In the genomic region with DNA sequence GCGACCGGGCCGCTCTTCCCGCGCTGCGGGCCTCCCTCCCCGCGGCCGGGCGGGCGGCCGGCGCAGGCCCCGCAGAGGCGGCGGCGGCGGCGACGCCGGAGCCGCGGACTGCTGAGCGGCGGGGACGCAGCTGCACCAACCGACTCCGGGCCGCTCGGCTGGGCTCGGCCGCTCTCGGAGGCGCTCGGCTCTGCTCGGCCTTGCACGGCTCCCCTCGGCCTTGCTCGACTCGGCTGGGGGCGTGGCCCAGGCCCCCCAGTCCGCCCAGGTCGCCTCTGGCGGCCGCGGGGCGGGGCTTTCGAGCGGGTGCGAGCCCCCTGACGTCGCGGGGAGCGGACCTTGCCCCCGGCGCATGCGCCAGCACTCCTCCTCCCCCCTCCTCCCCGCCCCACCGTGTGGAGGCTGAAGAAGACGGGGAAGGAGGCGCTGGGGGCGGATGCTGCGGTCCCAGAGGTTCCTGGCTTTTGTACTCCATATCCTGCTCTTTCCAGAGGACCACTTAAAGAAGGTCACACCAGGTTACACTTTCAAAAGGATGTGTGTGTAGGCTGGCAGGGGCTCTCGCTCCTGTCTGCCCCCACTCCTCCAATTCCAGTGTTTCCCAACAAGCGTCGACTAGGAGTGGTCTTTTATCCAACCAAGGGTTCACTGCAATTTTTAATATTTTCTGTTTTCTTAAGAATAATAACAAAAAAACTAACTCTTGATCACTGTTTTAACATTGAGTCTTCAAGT, we compare ENCODE assay signal across 1 cellular context.
TF ChIP-seq lines count a peak whose summit lies in the region.

A gene with protein sequence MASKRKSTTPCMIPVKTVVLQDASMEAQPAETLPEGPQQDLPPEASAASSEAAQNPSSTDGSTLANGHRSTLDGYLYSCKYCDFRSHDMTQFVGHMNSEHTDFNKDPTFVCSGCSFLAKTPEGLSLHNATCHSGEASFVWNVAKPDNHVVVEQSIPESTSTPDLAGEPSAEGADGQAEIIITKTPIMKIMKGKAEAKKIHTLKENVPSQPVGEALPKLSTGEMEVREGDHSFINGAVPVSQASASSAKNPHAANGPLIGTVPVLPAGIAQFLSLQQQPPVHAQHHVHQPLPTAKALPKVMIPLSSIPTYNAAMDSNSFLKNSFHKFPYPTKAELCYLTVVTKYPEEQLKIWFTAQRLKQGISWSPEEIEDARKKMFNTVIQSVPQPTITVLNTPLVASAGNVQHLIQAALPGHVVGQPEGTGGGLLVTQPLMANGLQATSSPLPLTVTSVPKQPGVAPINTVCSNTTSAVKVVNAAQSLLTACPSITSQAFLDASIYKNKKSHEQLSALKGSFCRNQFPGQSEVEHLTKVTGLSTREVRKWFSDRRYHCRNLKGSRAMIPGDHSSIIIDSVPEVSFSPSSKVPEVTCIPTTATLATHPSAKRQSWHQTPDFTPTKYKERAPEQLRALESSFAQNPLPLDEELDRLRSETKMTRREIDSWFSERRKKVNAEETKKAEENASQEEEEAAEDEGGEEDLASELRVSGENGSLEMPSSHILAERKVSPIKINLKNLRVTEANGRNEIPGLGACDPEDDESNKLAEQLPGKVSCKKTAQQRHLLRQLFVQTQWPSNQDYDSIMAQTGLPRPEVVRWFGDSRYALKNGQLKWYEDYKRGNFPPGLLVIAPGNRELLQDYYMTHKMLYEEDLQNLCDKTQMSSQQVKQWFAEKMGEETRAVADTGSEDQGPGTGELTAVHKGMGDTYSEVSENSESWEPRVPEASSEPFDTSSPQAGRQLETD (minus strand): TSS at position 196 of the 735 bp plus-strand sequence. CDS start 112,815 bp downstream, outside the sequence.

TF ChIP-seq in HepG2, 621 proteins besides CTCF, POLR2A, EP300 and RAD21 (continued from another document):
- TF ChIP-seq, protein P1, sequence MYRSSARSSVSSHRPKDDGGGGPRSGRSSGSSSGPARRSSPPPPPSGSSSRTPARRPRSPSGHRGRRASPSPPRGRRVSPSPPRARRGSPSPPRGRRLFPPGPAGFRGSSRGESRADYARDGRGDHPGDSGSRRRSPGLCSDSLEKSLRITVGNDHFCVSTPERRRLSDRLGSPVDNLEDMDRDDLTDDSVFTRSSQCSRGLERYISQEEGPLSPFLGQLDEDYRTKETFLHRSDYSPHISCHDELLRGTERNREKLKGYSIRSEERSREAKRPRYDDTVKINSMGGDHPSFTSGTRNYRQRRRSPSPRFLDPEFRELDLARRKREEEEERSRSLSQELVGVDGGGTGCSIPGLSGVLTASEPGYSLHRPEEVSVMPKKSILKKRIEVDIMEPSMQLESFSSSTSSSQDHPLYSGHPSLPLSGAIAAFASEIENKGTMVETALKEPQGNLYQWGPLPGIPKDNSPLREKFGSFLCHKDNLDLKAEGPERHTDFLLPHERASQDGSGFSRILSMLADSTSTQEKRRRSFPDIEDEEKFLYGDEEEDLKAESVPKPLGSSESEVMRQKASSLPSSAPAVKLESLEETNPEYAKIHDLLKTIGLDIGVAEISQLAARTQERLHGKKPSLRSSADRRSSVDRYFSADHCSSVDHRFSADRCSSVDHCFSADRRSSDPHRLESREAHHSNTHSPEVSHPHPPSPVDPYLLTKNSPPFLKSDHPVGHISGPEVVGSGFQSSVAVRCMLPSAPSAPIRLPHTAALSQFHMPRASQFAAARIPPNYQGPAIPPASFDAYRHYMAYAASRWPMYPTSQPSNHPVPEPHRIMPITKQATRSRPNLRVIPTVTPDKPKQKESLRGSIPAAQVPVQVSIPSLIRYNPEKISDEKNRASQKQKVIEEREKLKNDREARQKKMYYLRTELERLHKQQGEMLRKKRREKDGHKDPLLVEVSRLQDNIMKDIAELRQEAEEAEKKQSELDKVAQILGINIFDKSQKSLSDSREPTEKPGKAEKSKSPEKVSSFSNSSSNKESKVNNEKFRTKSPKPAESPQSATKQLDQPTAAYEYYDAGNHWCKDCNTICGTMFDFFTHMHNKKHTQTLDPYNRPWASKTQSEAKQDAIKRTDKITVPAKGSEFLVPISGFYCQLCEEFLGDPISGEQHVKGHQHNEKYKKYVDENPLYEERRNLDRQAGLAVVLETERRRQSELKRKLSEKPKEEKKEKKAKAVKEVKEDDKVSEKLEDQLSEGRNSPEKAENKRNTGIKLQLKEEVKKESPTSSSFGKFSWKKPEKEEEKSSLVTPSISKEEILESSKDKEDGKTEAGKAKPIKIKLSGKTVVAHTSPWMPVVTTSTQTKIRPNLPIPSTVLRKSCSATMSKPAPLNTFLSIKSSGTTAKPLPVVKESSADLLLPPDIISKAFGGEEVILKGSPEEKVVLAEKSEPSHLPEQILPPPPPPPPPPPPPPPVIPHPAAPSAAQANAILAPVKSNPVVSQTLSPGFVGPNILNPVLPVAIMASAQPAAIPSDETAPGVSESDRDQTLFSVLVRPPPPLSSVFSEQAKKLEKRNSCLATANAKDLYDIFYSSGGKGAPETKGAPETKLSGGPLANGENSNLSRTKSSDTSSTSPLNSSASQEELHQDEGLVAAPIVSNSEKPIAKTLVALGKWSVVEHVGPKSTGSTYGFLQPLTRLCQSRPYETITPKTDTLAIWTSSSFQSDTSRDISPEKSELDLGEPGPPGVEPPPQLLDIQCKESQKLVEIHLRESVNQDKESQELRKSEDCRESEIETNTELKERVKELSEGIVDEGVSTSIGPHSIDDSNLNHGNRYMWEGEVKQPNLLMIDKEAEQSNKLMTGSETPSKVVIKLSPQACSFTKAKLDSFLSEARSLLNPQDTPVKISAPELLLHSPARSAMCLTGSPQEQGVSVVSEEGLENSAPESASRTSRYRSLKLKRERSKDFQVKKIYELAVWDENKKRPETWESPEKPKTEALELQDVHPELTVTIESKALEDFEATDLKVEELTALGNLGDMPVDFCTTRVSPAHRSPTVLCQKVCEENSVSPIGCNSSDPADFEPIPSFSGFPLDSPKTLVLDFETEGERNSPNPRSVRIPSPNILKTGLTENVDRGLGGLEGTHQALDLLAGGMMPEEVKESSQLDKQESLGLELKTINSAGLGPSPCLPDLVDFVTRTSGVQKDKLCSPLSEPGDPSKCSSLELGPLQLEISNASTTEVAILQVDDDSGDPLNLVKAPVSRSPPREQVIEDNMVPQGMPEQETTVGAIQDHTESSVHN (CRISPR knock-in tag; IDR thresholded peaks at IDR 0.05) = no peak
- TF ChIP-seq, protein P2, sequence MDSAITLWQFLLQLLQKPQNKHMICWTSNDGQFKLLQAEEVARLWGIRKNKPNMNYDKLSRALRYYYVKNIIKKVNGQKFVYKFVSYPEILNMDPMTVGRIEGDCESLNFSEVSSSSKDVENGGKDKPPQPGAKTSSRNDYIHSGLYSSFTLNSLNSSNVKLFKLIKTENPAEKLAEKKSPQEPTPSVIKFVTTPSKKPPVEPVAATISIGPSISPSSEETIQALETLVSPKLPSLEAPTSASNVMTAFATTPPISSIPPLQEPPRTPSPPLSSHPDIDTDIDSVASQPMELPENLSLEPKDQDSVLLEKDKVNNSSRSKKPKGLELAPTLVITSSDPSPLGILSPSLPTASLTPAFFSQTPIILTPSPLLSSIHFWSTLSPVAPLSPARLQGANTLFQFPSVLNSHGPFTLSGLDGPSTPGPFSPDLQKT (CRISPR knock-in tag; IDR thresholded peaks at IDR 0.05; ENCODE audit: borderline replicate concordance) = no peak
- peak; percentile 51 for TF ChIP-seq TEAD3 (CRISPR knock-in tag; optimal IDR thresholded peaks at IDR 0.05; ENCODE audit: borderline replicate concordance)
- TF ChIP-seq NRL (CRISPR knock-in tag; IDR thresholded peaks at IDR 0.05; ENCODE audit: borderline replicate concordance) = no peak
- TF ChIP-seq ZNF17 (CRISPR knock-in tag; IDR thresholded peaks at IDR 0.05) = no peak
- TF ChIP-seq ZNF501 (CRISPR knock-in tag; IDR thresholded peaks at IDR 0.05) = peak; percentile 30; the same call in 1 of the 2 replicates
- TF ChIP-seq, protein P3, sequence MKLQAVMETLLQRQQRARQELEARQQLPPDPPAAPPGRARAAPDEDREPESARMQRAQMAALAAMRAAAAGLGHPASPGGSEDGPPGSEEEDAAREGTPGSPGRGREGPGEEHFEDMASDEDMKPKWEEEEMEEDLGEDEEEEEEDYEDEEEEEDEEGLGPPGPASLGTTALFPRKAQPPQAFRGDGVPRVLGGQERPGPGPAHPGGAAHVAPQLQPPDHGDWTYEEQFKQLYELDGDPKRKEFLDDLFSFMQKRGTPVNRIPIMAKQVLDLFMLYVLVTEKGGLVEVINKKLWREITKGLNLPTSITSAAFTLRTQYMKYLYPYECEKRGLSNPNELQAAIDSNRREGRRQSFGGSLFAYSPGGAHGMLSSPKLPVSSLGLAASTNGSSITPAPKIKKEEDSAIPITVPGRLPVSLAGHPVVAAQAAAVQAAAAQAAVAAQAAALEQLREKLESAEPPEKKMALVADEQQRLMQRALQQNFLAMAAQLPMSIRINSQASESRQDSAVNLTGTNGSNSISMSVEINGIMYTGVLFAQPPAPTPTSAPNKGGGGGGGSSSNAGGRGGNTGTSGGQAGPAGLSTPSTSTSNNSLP (IDR thresholded peaks at IDR 0.05; ENCODE audit: low read depth, low read length) = no peak
- TF ChIP-seq, protein P4, sequence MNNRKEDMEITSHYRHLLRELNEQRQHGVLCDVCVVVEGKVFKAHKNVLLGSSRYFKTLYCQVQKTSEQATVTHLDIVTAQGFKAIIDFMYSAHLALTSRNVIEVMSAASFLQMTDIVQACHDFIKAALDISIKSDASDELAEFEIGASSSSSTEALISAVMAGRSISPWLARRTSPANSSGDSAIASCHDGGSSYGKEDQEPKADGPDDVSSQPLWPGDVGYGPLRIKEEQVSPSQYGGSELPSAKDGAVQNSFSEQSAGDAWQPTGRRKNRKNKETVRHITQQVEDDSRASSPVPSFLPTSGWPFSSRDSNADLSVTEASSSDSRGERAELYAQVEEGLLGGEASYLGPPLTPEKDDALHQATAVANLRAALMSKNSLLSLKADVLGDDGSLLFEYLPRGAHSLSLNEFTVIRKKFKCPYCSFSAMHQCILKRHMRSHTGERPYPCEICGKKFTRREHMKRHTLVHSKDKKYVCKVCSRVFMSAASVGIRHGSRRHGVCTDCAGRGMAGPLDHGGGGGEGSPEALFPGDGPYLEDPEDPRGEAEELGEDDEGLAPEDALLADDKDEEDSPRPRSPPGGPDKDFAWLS (CRISPR knock-in tag; IDR thresholded peaks at IDR 0.05; ENCODE audit: borderline replicate concordance) = no peak
- TF ChIP-seq MIER3 (CRISPR knock-in tag; IDR thresholded peaks at IDR 0.05; ENCODE audit: borderline replicate concordance) = no peak
- no peak for TF ChIP-seq NFE2 (CRISPR knock-in tag; IDR thresholded peaks at IDR 0.05)
- no peak for TF ChIP-seq SRY (CRISPR knock-in tag; IDR thresholded peaks at IDR 0.05)
- 0 out of 2 replicates have a peak, but pooled peaks have one; percentile 44 for TF ChIP-seq ZBTB3 (CRISPR knock-in tag; IDR thresholded peaks at IDR 0.05; ENCODE audit: borderline replicate concordance, low read depth)
- no peak for TF ChIP-seq NR2F1 (CRISPR knock-in tag; IDR thresholded peaks at IDR 0.05)
- no peak for TF ChIP-seq ZNF354B (CRISPR knock-in tag; IDR thresholded peaks at IDR 0.05)
